1 cellular context compared by ENCODE assay signal in genomic region chr16:24014955-24015354, GRCh38.
TF ChIP-seq lines count a peak whose summit lies in the region.

No MANE protein-coding gene starts in this region.

TF ChIP-seq in K562, 482 proteins besides CTCF, POLR2A, EP300 and RAD21:
- TF ChIP-seq KDM1A (IDR thresholded peaks at IDR 0.05) = peak in 1 of 2 experiments; percentile 52; a peak in 2 of 4 replicates
- TF ChIP-seq BCOR (IDR thresholded peaks at IDR 0.05) = peak; percentile 86
- TF ChIP-seq RBM25 (IDR thresholded peaks at IDR 0.05; ENCODE audit: low read depth, low read length, severe bottlenecking) = peak; percentile 82
- TF ChIP-seq ZFP36 (IDR thresholded peaks at IDR 0.05; ENCODE audit: low read depth, low read length, partially characterized antibody) = peak; percentile 77
